In the genomic region with DNA sequence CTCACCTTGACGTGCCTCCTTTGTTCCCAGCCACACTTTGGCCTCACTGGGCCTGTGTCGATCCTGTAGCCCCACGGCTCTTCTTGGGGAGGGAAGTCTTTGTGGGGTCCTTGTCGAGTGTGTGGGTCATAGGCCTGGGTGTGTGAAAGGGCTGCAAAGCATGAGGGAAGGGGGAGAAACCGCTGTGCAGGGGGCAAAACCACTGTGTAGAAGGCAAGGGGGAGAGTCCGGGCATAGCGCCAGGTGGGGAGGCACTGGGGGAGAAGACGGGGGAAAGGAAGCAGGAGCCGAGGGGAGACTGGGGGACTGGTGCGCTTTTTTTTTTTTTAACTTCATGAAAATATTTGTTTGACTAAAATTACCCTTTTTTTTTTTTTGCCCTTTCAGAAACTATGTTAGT, we compare ENCODE assay signal across 18 cellular contexts.
DNase-seq lines count a peak whose midpoint lies in the region; ATAC-seq and TF ChIP-seq lines count a peak whose summit lies in the region.
"Had no signal": no experiment of that assay in that cellular context is flagged by ENCODE, and none has a peak within 500 bp of the region (broad histone marks: within the 10 kb centered on the region; RNA-seq: fewer than 3 reads in every experiment).

No MANE protein-coding gene starts in this region.

- no peak for ATAC-seq in WTC11
- no peak for ATAC-seq in GM18505 (IDR thresholded peaks at IDR 0.05; ENCODE audit: unreplicated experiment)
- ATAC-seq: GM23338, SK-N-SH treated with all-trans-retinoic acid at 6 μM for 48 hours, T-cell had no signal

- no peak overlapping the region for H3K9ac ChIP-seq in neural progenitor cell

- no peaks in the 10 kb centered on the region for H4K20me1 ChIP-seq in neural progenitor cell (ENCODE audit: low read depth)

- no peaks in the 10 kb centered on the region for H3K27me3 ChIP-seq in neural progenitor cell
- H3K27me3 ChIP-seq: MG63 had no signal

- H3K36me3 Mint-ChIP-seq in WTC11 (peaks cover 17% of the 10 kb centered on the region), neural progenitor cell (peaks cover 6% of the 10 kb centered on the region), Calu3 (ENCODE audit: insufficient read depth, unreplicated experiment) (peaks cover 9% of the 10 kb centered on the region)

- no peak overlapping the region for H3K4me3 ChIP-seq in Jurkat, Clone E6-1 (ENCODE audit: low read length)
- H3K4me3 ChIP-seq in neural progenitor cell, result no peak overlapping the region
- H3K4me3 ChIP-seq: GM23338, MG63 had no signal

- H3K36me3 ChIP-seq in neural progenitor cell, result no peaks in the 10 kb centered on the region
- H3K36me3 ChIP-seq: MG63 had no signal

- H2AFZ ChIP-seq in neural progenitor cell (replicated peaks), result no peak overlapping the region
- H2AFZ ChIP-seq: GM23338 had no signal

- H3K27ac Mint-ChIP-seq in WTC11 (0 out of 2 replicates have a peak overlapping the region, but pooled peaks have one; percentile 49), neural progenitor cell (peak overlapping the region; percentile 17), Calu3 (ENCODE audit: unreplicated experiment) (no peak overlapping the region)
- H3K27ac Mint-ChIP-seq: GM23338, T-cell had no signal

- H3F3A ChIP-seq in neural progenitor cell (ENCODE audit: low read depth), result no peaks in the 10 kb centered on the region

- H3K4me3 Mint-ChIP-seq in WTC11, result no peak overlapping the region
- H3K4me3 Mint-ChIP-seq in neural progenitor cell, result no peak overlapping the region
- H3K4me3 Mint-ChIP-seq in Calu3 (ENCODE audit: low read depth, unreplicated experiment), result no peak overlapping the region
- H3K4me3 Mint-ChIP-seq: GM23338, T-cell had no signal

- BruUV-seq in Calu3 (replicated peaks; lab: Mats Ljungman, UMichigan), result no TSS peak

- intact Hi-C loops in Calu3 (cut with micrococcal nuclease; ENCODE audit: unreplicated experiment), result no loop called here

- CTCF ChIA-PET in WTC11 (lab: Charles Lee), result interaction anchor here (1.1 kb wide), 1 partner anchor 45 kb away, joined by 3 read pairs; no protein-coding TSS in a partner anchor
- CTCF ChIA-PET in Calu3 (lab: Charles Lee), result no interaction called here

- peaks cover 9% of the 10 kb centered on the region for H3K4me1 Mint-ChIP-seq in WTC11
- H3K4me1 Mint-ChIP-seq in neural progenitor cell, result peaks cover 16% of the 10 kb centered on the region
- peaks cover 10% of the 10 kb centered on the region for H3K4me1 Mint-ChIP-seq in Calu3 (ENCODE audit: low read depth, unreplicated experiment)

- H3K9me3 ChIP-seq in neural progenitor cell (ENCODE audit: low read depth), result no peaks in the 10 kb centered on the region
- H3K9me3 ChIP-seq: MG63 had no signal

- no peak overlapping the region for H3K4me2 ChIP-seq in neural progenitor cell
- H3K4me2 ChIP-seq: GM23338 had no signal

- no peak overlapping the region for H3K27ac ChIP-seq in neural progenitor cell
- H3K27ac ChIP-seq: RWPE1 had no signal

- H3K27me3 Mint-ChIP-seq in WTC11 (ENCODE audit: low read depth) (no peaks in the 10 kb centered on the region; the same call in 1 of the 2 replicates), neural progenitor cell (ENCODE audit: insufficient read depth, low read depth) (peaks cover 6% of the 10 kb centered on the region), Calu3 (ENCODE audit: unreplicated experiment) (no peaks in the 10 kb centered on the region)

- POLR2A ChIA-PET in WTC11 (lab: Charles Lee), result no interaction called here

- TF ChIP-seq CTCF in WTC11 (IDR thresholded peaks at IDR 0.05) (no peak), neural progenitor cell (IDR thresholded peaks at IDR 0.05) (no peak), Calu3 (IDR thresholded peaks at IDR 0.05; ENCODE audit: unreplicated experiment) (no peak)

- no peaks in the 10 kb centered on the region for H3K4me1 ChIP-seq in neural progenitor cell

- H3K9me3 Mint-ChIP-seq in WTC11 (peaks cover 13% of the 10 kb centered on the region), neural progenitor cell (peaks cover 2% of the 10 kb centered on the region), Calu3 (ENCODE audit: low read depth, unreplicated experiment) (no peaks in the 10 kb centered on the region)

- DNase-seq in NCI-H1105 treated with DMSO at 0.1 percent for 48 hours (lab: John Stamatoyannopoulos, UW) (peak; percentile 16), NCI-H1105 (lab: John Stamatoyannopoulos, UW) (no peak), WTC11 (ENCODE audit: low spot score) (no peak), neural progenitor cell (ENCODE audit: low spot score) (no peak), HuH-7.5 (ENCODE audit: low spot score) (no peak), Calu3 (no peak)
- peak; percentile 32 for DNase-seq in Jurkat, Clone E6-1 (ENCODE audit: low read depth, low spot score)
- DNase-seq: 8988T; AML-193; HCEC 1CT; MG63; NK-92 treated with Interleukin-12 subunit alpha and Interleukin-12 subunit beta, amount 100 ng/mL, for 24 hours; SHP77 treated with DMSO at 0.1 percent for 48 hours; T-cell had no signal

- no peaks in the 10 kb centered on the region for H3K79me2 ChIP-seq in neural progenitor cell (ENCODE audit: low read depth)

- no peak for TF ChIP-seq POLR2A in GM18505 (IDR thresholded peaks at IDR 0.05; ENCODE audit: borderline replicate concordance, extremely low read depth, insufficient read depth, insufficient read length)

TF ChIP-seq in WTC11, 78 proteins besides CTCF, POLR2A, EP300 and RAD21:
- TF ChIP-seq RELA (CRISPR knock-in tag; IDR thresholded peaks at IDR 0.05; ENCODE audit: borderline replicate concordance) (no peak), ZNF232 (CRISPR knock-in tag; IDR thresholded peaks at IDR 0.05) (no peak), EMX1 (CRISPR knock-in tag; IDR thresholded peaks at IDR 0.05) (no peak), SMAD3 (CRISPR knock-in tag; IDR thresholded peaks at IDR 0.05; ENCODE audit: borderline replicate concordance) (no peak), NFYB (CRISPR knock-in tag; conservative IDR thresholded peaks at IDR 0.05; ENCODE audit: low read depth) (no peak), ZNF138 (CRISPR knock-in tag; conservative IDR thresholded peaks at IDR 0.05) (no peak), TCF7 (CRISPR knock-in tag; IDR thresholded peaks at IDR 0.05; ENCODE audit: low read depth) (no peak), CBFB (CRISPR knock-in tag; IDR thresholded peaks at IDR 0.05; ENCODE audit: low read depth) (no peak), ZNF317 (CRISPR knock-in tag; IDR thresholded peaks at IDR 0.05; ENCODE audit: borderline replicate concordance, low read depth) (no peak)
- TF ChIP-seq, protein P1, sequence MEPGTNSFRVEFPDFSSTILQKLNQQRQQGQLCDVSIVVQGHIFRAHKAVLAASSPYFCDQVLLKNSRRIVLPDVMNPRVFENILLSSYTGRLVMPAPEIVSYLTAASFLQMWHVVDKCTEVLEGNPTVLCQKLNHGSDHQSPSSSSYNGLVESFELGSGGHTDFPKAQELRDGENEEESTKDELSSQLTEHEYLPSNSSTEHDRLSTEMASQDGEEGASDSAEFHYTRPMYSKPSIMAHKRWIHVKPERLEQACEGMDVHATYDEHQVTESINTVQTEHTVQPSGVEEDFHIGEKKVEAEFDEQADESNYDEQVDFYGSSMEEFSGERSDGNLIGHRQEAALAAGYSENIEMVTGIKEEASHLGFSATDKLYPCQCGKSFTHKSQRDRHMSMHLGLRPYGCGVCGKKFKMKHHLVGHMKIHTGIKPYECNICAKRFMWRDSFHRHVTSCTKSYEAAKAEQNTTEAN (CRISPR knock-in tag; IDR thresholded peaks at IDR 0.05), result no peak

Comparison
In these comparisons a context has a peak if more than half of its experiments do, and no peak if none do; other contexts are left out.
1. DNase-seq: peak in NCI-H1105 treated with DMSO at 0.1 percent for 48 hours (single experiment) and Jurkat, Clone E6-1 (single experiment); none in NCI-H1105 (single experiment), WTC11 (single experiment), neural progenitor cell (single experiment), HuH-7.5 (single experiment) and Calu3 (single experiment).